In the genomic region with DNA sequence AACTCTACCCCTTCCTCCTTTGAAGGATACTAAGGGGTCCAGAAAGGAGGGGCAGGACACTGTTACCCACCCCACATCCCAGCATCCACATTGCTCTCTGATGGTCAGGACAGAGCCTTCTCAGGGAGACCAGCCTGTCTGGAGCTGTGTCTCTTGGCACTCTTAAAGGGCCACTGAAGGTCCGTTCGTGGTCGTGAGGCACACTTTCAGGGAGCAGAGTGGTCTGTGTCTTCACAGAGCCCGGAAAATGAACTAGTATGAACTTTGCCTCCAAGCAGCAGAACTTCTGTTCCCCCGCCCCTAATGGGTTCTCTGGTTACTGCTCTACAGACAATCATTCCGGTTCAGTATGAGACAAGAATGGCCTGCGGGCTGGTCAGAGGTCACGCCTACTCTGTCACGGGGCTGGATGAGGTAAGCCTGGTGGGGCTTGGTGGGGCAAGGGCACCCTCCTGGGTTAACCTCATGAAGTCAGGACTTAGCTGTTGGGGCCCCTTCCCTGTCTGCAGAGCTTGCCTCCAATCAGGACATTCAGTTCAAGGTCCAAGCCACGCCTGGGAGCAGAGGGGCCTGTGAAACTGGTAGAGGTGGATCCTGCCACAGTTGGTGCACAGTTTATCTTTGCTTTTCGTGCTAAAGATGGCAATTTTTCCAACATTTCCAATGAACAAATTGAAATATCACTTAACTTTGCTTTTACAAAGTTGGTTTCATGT, we compare ENCODE assay signal across 1 cellular context.
TF ChIP-seq lines count a peak whose summit lies in the region.

No MANE protein-coding gene starts in this region.

TF ChIP-seq in HepG2, 621 proteins besides CTCF, POLR2A, EP300 and RAD21 (continued from another document and continues in another):
- 0 out of 2 replicates have a peak, but pooled peaks have one; percentile 53 for TF ChIP-seq ZHX1 (CRISPR knock-in tag; IDR thresholded peaks at IDR 0.05; ENCODE audit: low read depth)
- peak; percentile 90 for TF ChIP-seq JUND (CRISPR knock-in tag; IDR thresholded peaks at IDR 0.05)
- no peak for TF ChIP-seq ZNF496 (CRISPR knock-in tag; IDR thresholded peaks at IDR 0.05; ENCODE audit: insufficient replicate concordance)
- TF ChIP-seq EEA1 (CRISPR knock-in tag; IDR thresholded peaks at IDR 0.05; ENCODE audit: borderline replicate concordance) = no peak
- 0 out of 2 replicates have a peak, but pooled peaks have one; percentile 32 for TF ChIP-seq TFDP1 (CRISPR knock-in tag; IDR thresholded peaks at IDR 0.05; ENCODE audit: borderline replicate concordance)
- peak; percentile 26 for TF ChIP-seq ZNF607 (CRISPR knock-in tag; IDR thresholded peaks at IDR 0.05; ENCODE audit: borderline replicate concordance)
- peak; percentile 63; the same call in 1 of the 2 replicates for TF ChIP-seq ZBTB25 (CRISPR knock-in tag; IDR thresholded peaks at IDR 0.05)
- peak; percentile 93 for TF ChIP-seq SAP130 (CRISPR knock-in tag; IDR thresholded peaks at IDR 0.05; ENCODE audit: low read depth)
- no peak for TF ChIP-seq FOSL1 (CRISPR knock-in tag; IDR thresholded peaks at IDR 0.05; ENCODE audit: borderline replicate concordance)
- TF ChIP-seq ELF4 (CRISPR knock-in tag; IDR thresholded peaks at IDR 0.05; ENCODE audit: borderline replicate concordance) = no peak
- no peak for TF ChIP-seq ZSCAN20 (CRISPR knock-in tag; IDR thresholded peaks at IDR 0.05; ENCODE audit: borderline replicate concordance)
- TF ChIP-seq ZNF180 (CRISPR knock-in tag; IDR thresholded peaks at IDR 0.05; ENCODE audit: borderline replicate concordance, low read depth) = no peak
- TF ChIP-seq, protein P1, sequence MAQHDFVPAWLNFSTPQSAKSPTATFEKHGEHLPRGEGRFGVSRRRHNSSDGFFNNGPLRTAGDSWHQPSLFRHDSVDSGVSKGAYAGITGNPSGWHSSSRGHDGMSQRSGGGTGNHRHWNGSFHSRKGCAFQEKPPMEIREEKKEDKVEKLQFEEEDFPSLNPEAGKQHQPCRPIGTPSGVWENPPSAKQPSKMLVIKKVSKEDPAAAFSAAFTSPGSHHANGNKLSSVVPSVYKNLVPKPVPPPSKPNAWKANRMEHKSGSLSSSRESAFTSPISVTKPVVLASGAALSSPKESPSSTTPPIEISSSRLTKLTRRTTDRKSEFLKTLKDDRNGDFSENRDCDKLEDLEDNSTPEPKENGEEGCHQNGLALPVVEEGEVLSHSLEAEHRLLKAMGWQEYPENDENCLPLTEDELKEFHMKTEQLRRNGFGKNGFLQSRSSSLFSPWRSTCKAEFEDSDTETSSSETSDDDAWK (CRISPR knock-in tag; IDR thresholded peaks at IDR 0.05) = no peak
- TF ChIP-seq FOXO1 (CRISPR knock-in tag; IDR thresholded peaks at IDR 0.05) = peak; percentile 23; the same call in 1 of the 2 replicates
- peak; percentile 72 for TF ChIP-seq TBL1XR1 (IDR thresholded peaks at IDR 0.05; ENCODE audit: borderline replicate concordance, low read length, partially characterized antibody)
- peak; percentile 64; the same call in 1 of the 2 replicates for TF ChIP-seq ZNF670 (CRISPR knock-in tag; IDR thresholded peaks at IDR 0.05; ENCODE audit: borderline replicate concordance)
- TF ChIP-seq SCMH1 (CRISPR knock-in tag; IDR thresholded peaks at IDR 0.05; ENCODE audit: borderline replicate concordance) = no peak
- no peak for TF ChIP-seq MTERF4 (CRISPR knock-in tag; IDR thresholded peaks at IDR 0.05)
- peak; percentile 65; the same call in 1 of the 2 replicates for TF ChIP-seq SMAD3 (CRISPR knock-in tag; IDR thresholded peaks at IDR 0.05)
- TF ChIP-seq GABPB1 (CRISPR knock-in tag; IDR thresholded peaks at IDR 0.05) = peak; percentile 56
- TF ChIP-seq JUNB (CRISPR knock-in tag; IDR thresholded peaks at IDR 0.05; ENCODE audit: borderline replicate concordance) = no peak
- peak; percentile 74; the same call in 1 of the 2 replicates for TF ChIP-seq TOPORS (CRISPR knock-in tag; IDR thresholded peaks at IDR 0.05)
- peak; percentile 70 to 85; a peak in 3 of 4 replicates for TF ChIP-seq NR2F1 (CRISPR knock-in tag; IDR thresholded peaks at IDR 0.05)
- peak; percentile 77; the same call in 1 of the 2 replicates for TF ChIP-seq ZNF652 (CRISPR knock-in tag; IDR thresholded peaks at IDR 0.05; ENCODE audit: borderline replicate concordance, low read depth)
- TF ChIP-seq ZNF234 (CRISPR knock-in tag; conservative IDR thresholded peaks at IDR 0.05) = no peak
- no peak for TF ChIP-seq ZNF660 (CRISPR knock-in tag; IDR thresholded peaks at IDR 0.05; ENCODE audit: borderline replicate concordance, low read depth)
- TF ChIP-seq, protein P2, sequence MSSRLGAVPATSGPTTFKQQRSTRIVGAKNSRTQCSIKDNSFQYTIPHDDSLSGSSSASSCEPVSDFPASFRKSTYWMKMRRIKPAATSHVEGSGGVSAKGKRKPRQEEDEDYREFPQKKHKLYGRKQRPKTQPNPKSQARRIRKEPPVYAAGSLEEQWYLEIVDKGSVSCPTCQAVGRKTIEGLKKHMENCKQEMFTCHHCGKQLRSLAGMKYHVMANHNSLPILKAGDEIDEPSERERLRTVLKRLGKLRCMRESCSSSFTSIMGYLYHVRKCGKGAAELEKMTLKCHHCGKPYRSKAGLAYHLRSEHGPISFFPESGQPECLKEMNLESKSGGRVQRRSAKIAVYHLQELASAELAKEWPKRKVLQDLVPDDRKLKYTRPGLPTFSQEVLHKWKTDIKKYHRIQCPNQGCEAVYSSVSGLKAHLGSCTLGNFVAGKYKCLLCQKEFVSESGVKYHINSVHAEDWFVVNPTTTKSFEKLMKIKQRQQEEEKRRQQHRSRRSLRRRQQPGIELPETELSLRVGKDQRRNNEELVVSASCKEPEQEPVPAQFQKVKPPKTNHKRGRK (CRISPR knock-in tag; IDR thresholded peaks at IDR 0.05) = no peak
- 0 out of 2 replicates have a peak, but pooled peaks have one; percentile 43 for TF ChIP-seq ZNF335 (CRISPR knock-in tag; IDR thresholded peaks at IDR 0.05)
- TF ChIP-seq ETS1 (CRISPR knock-in tag; IDR thresholded peaks at IDR 0.05) = no peak
- peak; percentile 60; the same call in 1 of the 2 replicates for TF ChIP-seq MYC (CRISPR knock-in tag; IDR thresholded peaks at IDR 0.05; ENCODE audit: borderline replicate concordance)
- no peak for TF ChIP-seq SETDB1 (CRISPR knock-in tag; IDR thresholded peaks at IDR 0.05; ENCODE audit: borderline replicate concordance)
- TF ChIP-seq, protein P3, sequence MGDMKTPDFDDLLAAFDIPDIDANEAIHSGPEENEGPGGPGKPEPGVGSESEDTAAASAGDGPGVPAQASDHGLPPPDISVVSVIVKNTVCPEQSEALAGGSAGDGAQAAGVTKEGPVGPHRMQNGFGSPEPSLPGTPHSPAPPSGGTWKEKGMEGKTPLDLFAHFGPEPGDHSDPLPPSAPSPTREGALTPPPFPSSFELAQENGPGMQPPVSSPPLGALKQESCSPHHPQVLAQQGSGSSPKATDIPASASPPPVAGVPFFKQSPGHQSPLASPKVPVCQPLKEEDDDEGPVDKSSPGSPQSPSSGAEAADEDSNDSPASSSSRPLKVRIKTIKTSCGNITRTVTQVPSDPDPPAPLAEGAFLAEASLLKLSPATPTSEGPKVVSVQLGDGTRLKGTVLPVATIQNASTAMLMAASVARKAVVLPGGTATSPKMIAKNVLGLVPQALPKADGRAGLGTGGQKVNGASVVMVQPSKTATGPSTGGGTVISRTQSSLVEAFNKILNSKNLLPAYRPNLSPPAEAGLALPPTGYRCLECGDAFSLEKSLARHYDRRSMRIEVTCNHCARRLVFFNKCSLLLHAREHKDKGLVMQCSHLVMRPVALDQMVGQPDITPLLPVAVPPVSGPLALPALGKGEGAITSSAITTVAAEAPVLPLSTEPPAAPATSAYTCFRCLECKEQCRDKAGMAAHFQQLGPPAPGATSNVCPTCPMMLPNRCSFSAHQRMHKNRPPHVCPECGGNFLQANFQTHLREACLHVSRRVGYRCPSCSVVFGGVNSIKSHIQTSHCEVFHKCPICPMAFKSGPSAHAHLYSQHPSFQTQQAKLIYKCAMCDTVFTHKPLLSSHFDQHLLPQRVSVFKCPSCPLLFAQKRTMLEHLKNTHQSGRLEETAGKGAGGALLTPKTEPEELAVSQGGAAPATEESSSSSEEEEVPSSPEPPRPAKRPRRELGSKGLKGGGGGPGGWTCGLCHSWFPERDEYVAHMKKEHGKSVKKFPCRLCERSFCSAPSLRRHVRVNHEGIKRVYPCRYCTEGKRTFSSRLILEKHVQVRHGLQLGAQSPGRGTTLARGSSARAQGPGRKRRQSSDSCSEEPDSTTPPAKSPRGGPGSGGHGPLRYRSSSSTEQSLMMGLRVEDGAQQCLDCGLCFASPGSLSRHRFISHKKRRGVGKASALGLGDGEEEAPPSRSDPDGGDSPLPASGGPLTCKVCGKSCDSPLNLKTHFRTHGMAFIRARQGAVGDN (CRISPR knock-in tag; IDR thresholded peaks at IDR 0.05) = peak; percentile 94
- peak; percentile 30; the same call in 1 of the 2 replicates for TF ChIP-seq ZNF317 (CRISPR knock-in tag; IDR thresholded peaks at IDR 0.05)
- no peak for TF ChIP-seq ZNF672 (CRISPR knock-in tag; IDR thresholded peaks at IDR 0.05)
- TF ChIP-seq, protein P4, sequence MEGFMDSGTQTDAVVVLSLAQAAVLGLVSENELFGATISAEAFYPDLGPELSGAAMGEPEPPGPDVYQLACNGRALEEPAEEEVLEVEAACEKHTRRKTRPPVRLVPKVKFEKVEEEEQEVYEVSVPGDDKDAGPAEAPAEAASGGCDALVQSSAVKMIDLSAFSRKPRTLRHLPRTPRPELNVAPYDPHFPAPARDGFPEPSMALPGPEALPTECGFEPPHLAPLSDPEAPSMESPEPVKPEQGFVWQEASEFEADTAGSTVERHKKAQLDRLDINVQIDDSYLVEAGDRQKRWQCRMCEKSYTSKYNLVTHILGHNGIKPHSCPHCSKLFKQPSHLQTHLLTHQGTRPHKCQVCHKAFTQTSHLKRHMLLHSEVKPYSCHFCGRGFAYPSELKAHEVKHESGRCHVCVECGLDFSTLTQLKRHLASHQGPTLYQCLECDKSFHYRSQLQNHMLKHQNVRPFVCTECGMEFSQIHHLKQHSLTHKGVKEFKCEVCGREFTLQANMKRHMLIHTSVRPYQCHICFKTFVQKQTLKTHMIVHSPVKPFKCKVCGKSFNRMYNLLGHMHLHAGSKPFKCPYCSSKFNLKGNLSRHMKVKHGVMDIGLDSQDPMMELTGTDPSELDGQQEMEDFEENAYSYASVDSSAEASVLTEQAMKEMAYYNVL (CRISPR knock-in tag; IDR thresholded peaks at IDR 0.05; ENCODE audit: borderline replicate concordance) = no peak; the same call in 1 of the 2 replicates
- TF ChIP-seq SMAD9 (CRISPR knock-in tag; IDR thresholded peaks at IDR 0.05) = no peak
- 0 out of 2 replicates have a peak, but pooled peaks have one; percentile 12 for TF ChIP-seq KLF11 (CRISPR knock-in tag; IDR thresholded peaks at IDR 0.05)
- no peak for TF ChIP-seq AKAP8 (CRISPR knock-in tag; IDR thresholded peaks at IDR 0.05)
- TF ChIP-seq RBM39 (IDR thresholded peaks at IDR 0.05; ENCODE audit: low read depth, low read length, poor library complexity, severe bottlenecking) = no peak
- TF ChIP-seq SYNCRIP (IDR thresholded peaks at IDR 0.05; ENCODE audit: insufficient read depth, low read depth, low read length) = no peak
- TF ChIP-seq ZNF709 (CRISPR knock-in tag; IDR thresholded peaks at IDR 0.05) = no peak
- TF ChIP-seq KMT2B (CRISPR knock-in tag; IDR thresholded peaks at IDR 0.05) = 0 out of 2 replicates have a peak, but pooled peaks have one; percentile 24
- no peak for TF ChIP-seq ZNF563 (CRISPR knock-in tag; IDR thresholded peaks at IDR 0.05)
